8 cellular contexts compared by ENCODE assay signal in genomic region chr6:31861919-31862343, GRCh38. TPM values are rescaled to one million over a fixed set of nuclear protein-coding genes. Genes with fewer than 3 reads are reported as not detected.
DNase-seq lines count a peak whose midpoint lies in the region; ATAC-seq and TF ChIP-seq lines count a peak whose summit lies in the region.

No MANE protein-coding gene starts in this region.

- no peak overlapping the region for H3K27ac ChIP-seq in aorta (ENCODE audit: low read depth in 1 of 2, low read length in 2 of 2)

- H3K4me1 ChIP-seq in mucosa of descending colon (ENCODE audit: low read depth) (peaks cover 4% of the 10 kb centered on the region), aorta (ENCODE audit: control insufficient read depth in 1 of 2, insufficient read depth in 2 of 2, low read length in 2 of 2) (no peaks in the 10 kb centered on the region)

- H3K9me3 ChIP-seq in mucosa of descending colon = no peaks in the 10 kb centered on the region
- no peaks in the 10 kb centered on the region for H3K9me3 ChIP-seq in aorta (ENCODE audit: control insufficient read depth, low read length)

- H3K4me3 Mint-ChIP-seq in stimulated activated naive CD8-positive, alpha-beta T cell treated with anti-CD3 and anti-CD28 coated beads, Interleukin-15, Interleukin-2, amounts not matched to agents 100 ng/mL and 50 ng/mL, for 24 hours = peak overlapping the region; percentile 88

- no peak for ATAC-seq in stimulated activated naive CD8-positive, alpha-beta T cell treated with anti-CD3 and anti-CD28 coated beads, Interleukin-15, Interleukin-2, amounts not matched to agents 100 U/mL and 50 U/mL, for 24 hours
- no peak for ATAC-seq in mucosa of descending colon
- ATAC-seq in aorta (ENCODE audit: low FRiP score) = no peak

- DNase-seq in stimulated activated naive CD8-positive, alpha-beta T cell treated with anti-CD3 and anti-CD28 coated beads, Interleukin-15, Interleukin-2, amounts not matched to agents 100 U/mL and 50 U/mL, for 24 hours = no peak
- no peak for DNase-seq in cardiac fibroblast (ENCODE audit: low read depth in 2 of 2)
- DNase-seq in mucosa of descending colon = no peak
- DNase-seq in aorta = no peak
- DNase-seq in stimulated activated CD4-positive, alpha-beta T cell treated with anti-CD3 and anti-CD28 coated beads, Interleukin-1b, Interleukin-23, amount 100 ng/mL, for 48 hours = no peak
- no peak for DNase-seq in Kasumi-1 (lab: John Stamatoyannopoulos, UW)
- no peak for DNase-seq in HPDE6-E6E7 (ENCODE audit: extremely low spot score)

- H3K27me3 Mint-ChIP-seq in stimulated activated naive CD8-positive, alpha-beta T cell treated with anti-CD3 and anti-CD28 coated beads, Interleukin-15, Interleukin-2, amounts not matched to agents 100 ng/mL and 50 ng/mL, for 24 hours = no peaks in the 10 kb centered on the region

- H3K4me3 ChIP-seq in cardiac fibroblast (replicated peaks in 1 of 2; ENCODE audit: low read depth in 2 of 2, low read length in 2 of 2) (peak overlapping the region; percentile 90 to 98), mucosa of descending colon (peak overlapping the region; percentile 43), aorta (ENCODE audit: low read length in 2 of 2) (peak overlapping the region; percentile 39 to 48)

- no peak for TF ChIP-seq CTCF in cardiac fibroblast (IDR thresholded peaks at IDR 0.05; ENCODE audit: low read depth, low read length)
- TF ChIP-seq CTCF in mucosa of descending colon (IDR thresholded peaks at IDR 0.05) = no peak

- H3K27ac Mint-ChIP-seq in stimulated activated naive CD8-positive, alpha-beta T cell treated with anti-CD3 and anti-CD28 coated beads, Interleukin-15, Interleukin-2, amounts not matched to agents 100 ng/mL and 50 ng/mL, for 24 hours = peak overlapping the region; percentile 94

- H3K4me1 Mint-ChIP-seq in stimulated activated naive CD8-positive, alpha-beta T cell treated with anti-CD3 and anti-CD28 coated beads, Interleukin-15, Interleukin-2, amounts not matched to agents 100 ng/mL and 50 ng/mL, for 24 hours (ENCODE audit: low read depth) = peaks cover 31% of the 10 kb centered on the region

- no peaks in the 10 kb centered on the region for H3K27me3 ChIP-seq in aorta (ENCODE audit: control insufficient read depth in 1 of 2, insufficient read depth in 2 of 2, low read length in 1 of 2)

- intact Hi-C loops in mucosa of descending colon (cut with DNase I, micrococcal nuclease) = loop anchor here in 1 of 2 donors (10.0 kb wide), 1 partner anchor 177 kb away; the partner anchor contains the start of gene LY6G5C
- intact Hi-C loops in aorta (cut with DNase I) = loop anchor here in 1 of 2 donors (2.0 to 10.0 kb wide), 2 partner anchors 27 to 177 kb away; partner anchors contain the start of gene LY6G5C

- no peaks in the 10 kb centered on the region for H3K36me3 ChIP-seq in mucosa of descending colon (ENCODE audit: low read depth)
- H3K36me3 ChIP-seq in aorta (ENCODE audit: control insufficient read depth in 1 of 2, insufficient read depth in 2 of 2, low read length in 1 of 2) = peaks cover 0 to 2% of the 10 kb centered on the region in 2 donors

- no peaks in the 10 kb centered on the region for H3K9me3 Mint-ChIP-seq in stimulated activated naive CD8-positive, alpha-beta T cell treated with anti-CD3 and anti-CD28 coated beads, Interleukin-15, Interleukin-2, amounts not matched to agents 100 ng/mL and 50 ng/mL, for 24 hours

- 39 to 40% methylated on average over 17 of the region's 17 CpGs for WGBS in aorta, 2 donors

- H3K36me3 Mint-ChIP-seq in stimulated activated naive CD8-positive, alpha-beta T cell treated with anti-CD3 and anti-CD28 coated beads, Interleukin-15, Interleukin-2, amounts not matched to agents 100 ng/mL and 50 ng/mL, for 24 hours (ENCODE audit: low read depth) = peaks cover 23% of the 10 kb centered on the region

RNA-seq across cellular contexts. Expression of gene NEU1, which starts 0.7 kb away (rescaled TPM):
- total RNA-seq in mucosa of descending colon = 10 to 100 TPM; 44.0 to 65.7 (median 45.0) TPM
- 10 to 100 TPM; 23.9 to 24.6 TPM for total RNA-seq in aorta
- polyA plus RNA-seq in aorta = 10 to 100 TPM; 20.3 to 23.7 TPM

RNA-seq across cellular contexts. Expression of gene SLC44A4, which starts 16.9 kb away (rescaled TPM):
- total RNA-seq in mucosa of descending colon = 100 to 1,000 TPM; 332 to 795 (median 740) TPM
- total RNA-seq in aorta = 1 to 10 TPM in 1 of 2 donors, under 1 TPM in 1; 0.60 to 1.5 TPM
- polyA plus RNA-seq in aorta = 10 to 100 TPM in 1 of 2 donors, under 1 TPM in 1; 0.31 to 12.0 TPM

RNA-seq across cellular contexts. Expression of gene HSPA1B, which starts 34.4 kb away (rescaled TPM):
- total RNA-seq in mucosa of descending colon (100 to 1,000 TPM; 172 to 254 (median 200) TPM), aorta (100 to 1,000 TPM; 155 to 332 TPM)
- polyA plus RNA-seq in aorta = 10 to 100 TPM; 23.2 to 61.1 TPM

RNA-seq across cellular contexts. Expression of gene EHMT2, which starts 35.6 kb away (rescaled TPM):
- 10 to 100 TPM; 29.6 to 50.1 (median 36.4) TPM for total RNA-seq in mucosa of descending colon
- total RNA-seq in aorta = 10 to 100 TPM; 23.6 to 40.4 TPM
- 10 to 100 TPM; 16.7 to 56.8 TPM for polyA plus RNA-seq in aorta

RNA-seq across cellular contexts. Expression of gene ZBTB12, which starts 40.0 kb away (rescaled TPM):
- 1 to 10 TPM; 2.3 to 6.2 (median 3.4) TPM for total RNA-seq in mucosa of descending colon
- 1 to 10 TPM; 1.8 to 4.9 TPM for total RNA-seq in aorta
- polyA plus RNA-seq in aorta = 1 to 10 TPM; 1.2 to 3.4 TPM

Comparison
In these comparisons a context has a peak if more than half of its experiments do, and no peak if none do; other contexts are left out.
1. H3K4me3 ChIP-seq: peak in every context shown above with its lines; median percentile 94 in cardiac fibroblast; 44 in aorta; 43 in mucosa of descending colon.
2. RNA of gene SLC44A4, which starts 16.9 kb away (total RNA-seq): 332 to 795 TPM in mucosa of descending colon; 0.60 to 1.5 TPM in aorta; every median in the first group is over 100 times any median in the second.